10 cellular contexts compared by ENCODE assay signal in genomic region chr12:14954269-14954668, GRCh38.
A peak's percentile ranks its signal among the peaks of the same experiment; 100 is the strongest.
DNase-seq lines count a peak whose midpoint lies in the region; ATAC-seq and TF ChIP-seq lines count a peak whose summit lies in the region.
"Had no signal": no experiment of that assay in that cellular context is flagged by ENCODE, and none has a peak within 500 bp of the region (broad histone marks: within the 10 kb centered on the region; RNA-seq: fewer than 3 reads in every experiment).

No MANE protein-coding gene starts in this region.

- no peaks in the 10 kb centered on the region for H3K27me3 Mint-ChIP-seq in T-helper 1 cell treated with Interleukin-12 subunit alpha and Interleukin-12 subunit beta and Interleukin-4 antibody, amounts not matched to agents 30 μg/mL and 1 μg/mL, for 36 hours (ENCODE audit: low read depth)

- H3K36me3 Mint-ChIP-seq in T-helper 1 cell treated with Interleukin-12 subunit alpha and Interleukin-12 subunit beta and Interleukin-4 antibody, amounts not matched to agents 30 μg/mL and 1 μg/mL, for 36 hours (ENCODE audit: low read depth), result peaks cover 65% of the 10 kb centered on the region

- H3K9me3 ChIP-seq in DOHH2 (ENCODE audit: control insufficient read depth, insufficient read depth, low read length), result no peaks in the 10 kb centered on the region

- ATAC-seq in GM21447 (IDR thresholded peaks at IDR 0.05; ENCODE audit: unreplicated experiment), result no peak

- H3K4me3 ChIP-seq in DOHH2 (ENCODE audit: low read length), result peak overlapping the region; percentile 60

- DNase-seq in CD1c-positive myeloid dendritic cell (ENCODE audit: extremely low spot score) (peak; percentile 32), kidney glomerular epithelial cell (lab: John Stamatoyannopoulos, UW) (peak; percentile 30), NCI-H345 (lab: John Stamatoyannopoulos, UW) (no peak), hepatic stellate cell (ENCODE audit: low spot score) (no peak), NCI-H187 (lab: John Stamatoyannopoulos, UW) (no peak)
- DNase-seq: foreskin melanocyte, NCI-H1092 treated with DMSO at 0.1 percent for 48 hours had no signal

- peak overlapping the region; percentile 98 for H3K4me2 ChIP-seq in DOHH2 (ENCODE audit: low read length)

- H4K20me1 ChIP-seq in DOHH2 (ENCODE audit: control insufficient read depth, insufficient read depth, low read depth, low read length), result peaks cover 7% of the 10 kb centered on the region; the same call in 1 of the 2 replicates

- peak overlapping the region; percentile 94 for H3K27ac ChIP-seq in DOHH2 (ENCODE audit: low read depth, low read length)

- peaks cover 82% of the 10 kb centered on the region for H3F3A ChIP-seq in DOHH2 (ENCODE audit: control insufficient read depth, insufficient read depth)

- H3K79me2 ChIP-seq in DOHH2 (ENCODE audit: control insufficient read depth, low read length), result peaks cover 100% of the 10 kb centered on the region

- H3K9me3 Mint-ChIP-seq in T-helper 1 cell treated with Interleukin-12 subunit alpha and Interleukin-12 subunit beta and Interleukin-4 antibody, amounts not matched to agents 30 μg/mL and 1 μg/mL, for 36 hours, result no peaks in the 10 kb centered on the region

- no peaks in the 10 kb centered on the region for H3K9me2 ChIP-seq in DOHH2 (replicated peaks; ENCODE audit: control insufficient read depth, low read length)

- peak overlapping the region; percentile 94 for H3K27ac Mint-ChIP-seq in T-helper 1 cell treated with Interleukin-12 subunit alpha and Interleukin-12 subunit beta and Interleukin-4 antibody, amounts not matched to agents 30 μg/mL and 1 μg/mL, for 36 hours

- no peak for TF ChIP-seq CTCF in DOHH2 (IDR thresholded peaks at IDR 0.05; ENCODE audit: low read depth, low read length, poor library complexity, severe bottlenecking)

- peak overlapping the region; percentile 83 for H3K4me3 Mint-ChIP-seq in T-helper 1 cell treated with Interleukin-12 subunit alpha and Interleukin-12 subunit beta and Interleukin-4 antibody, amounts not matched to agents 30 μg/mL and 1 μg/mL, for 36 hours

- peaks cover 97% of the 10 kb centered on the region for H3K36me3 ChIP-seq in DOHH2 (ENCODE audit: control insufficient read depth, low read length)

- H3K4me1 ChIP-seq in DOHH2 (ENCODE audit: control insufficient read depth, low read length), result peaks cover 100% of the 10 kb centered on the region

- no peaks in the 10 kb centered on the region for H3K27me3 ChIP-seq in DOHH2 (ENCODE audit: control insufficient read depth, low read length)

- peaks cover 77% of the 10 kb centered on the region for H3K4me1 Mint-ChIP-seq in T-helper 1 cell treated with Interleukin-12 subunit alpha and Interleukin-12 subunit beta and Interleukin-4 antibody, amounts not matched to agents 30 μg/mL and 1 μg/mL, for 36 hours (ENCODE audit: low read depth)

Comparison
In these comparisons a context has a peak if more than half of its experiments do, and no peak if none do; other contexts are left out.
1. DNase-seq: peak in CD1c-positive myeloid dendritic cell (single experiment) and kidney glomerular epithelial cell (single experiment); none in NCI-H345 (single experiment), hepatic stellate cell (single experiment) and NCI-H187 (0 of 2).